Comparison of ENCODE assay signal across 1 cellular context in the genomic region with DNA sequence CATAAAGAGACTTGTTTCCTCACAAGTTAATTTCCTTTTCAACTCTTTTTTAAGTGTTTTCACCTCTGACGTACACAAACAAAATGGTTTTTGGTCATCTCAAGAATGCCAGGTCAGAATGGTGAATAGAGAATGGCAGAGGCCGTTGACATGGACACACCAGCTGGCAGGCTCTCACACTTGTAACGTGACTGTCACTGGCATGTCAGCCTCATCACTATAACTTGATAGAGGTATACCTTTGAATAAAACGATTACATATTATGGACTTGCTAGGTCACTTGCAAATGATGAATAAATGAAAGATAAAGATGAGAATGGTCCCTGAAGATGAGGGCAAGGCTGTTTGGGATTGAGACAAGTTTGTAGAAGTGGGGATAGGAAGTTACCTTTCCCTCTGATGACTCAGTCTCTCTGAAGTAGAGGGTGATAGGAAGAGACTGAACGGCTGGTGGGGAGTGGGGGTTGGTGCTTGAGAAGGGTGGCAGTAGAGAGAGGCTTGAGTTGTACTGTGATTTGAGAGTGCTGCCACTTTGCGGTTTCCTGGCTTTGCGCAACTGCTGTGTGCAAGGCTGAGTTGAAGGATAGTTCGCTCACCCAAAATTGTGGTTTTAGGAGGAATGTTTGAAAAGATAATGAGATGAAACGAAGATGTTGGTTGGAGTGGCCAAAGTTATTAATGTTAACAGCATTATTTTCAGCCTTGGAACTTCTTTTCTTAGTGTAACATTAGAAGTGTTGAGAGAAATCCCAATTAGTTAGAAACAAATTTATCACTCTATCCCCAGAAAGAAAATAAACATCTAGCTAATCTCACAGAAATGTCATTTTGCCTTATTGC.
TF ChIP-seq lines count a peak whose summit lies in the region.

No MANE protein-coding gene starts in this region.

TF ChIP-seq in K562, 482 proteins besides CTCF, POLR2A, EP300 and RAD21 (continued from another document and continues in another):
- TF ChIP-seq, protein P1, sequence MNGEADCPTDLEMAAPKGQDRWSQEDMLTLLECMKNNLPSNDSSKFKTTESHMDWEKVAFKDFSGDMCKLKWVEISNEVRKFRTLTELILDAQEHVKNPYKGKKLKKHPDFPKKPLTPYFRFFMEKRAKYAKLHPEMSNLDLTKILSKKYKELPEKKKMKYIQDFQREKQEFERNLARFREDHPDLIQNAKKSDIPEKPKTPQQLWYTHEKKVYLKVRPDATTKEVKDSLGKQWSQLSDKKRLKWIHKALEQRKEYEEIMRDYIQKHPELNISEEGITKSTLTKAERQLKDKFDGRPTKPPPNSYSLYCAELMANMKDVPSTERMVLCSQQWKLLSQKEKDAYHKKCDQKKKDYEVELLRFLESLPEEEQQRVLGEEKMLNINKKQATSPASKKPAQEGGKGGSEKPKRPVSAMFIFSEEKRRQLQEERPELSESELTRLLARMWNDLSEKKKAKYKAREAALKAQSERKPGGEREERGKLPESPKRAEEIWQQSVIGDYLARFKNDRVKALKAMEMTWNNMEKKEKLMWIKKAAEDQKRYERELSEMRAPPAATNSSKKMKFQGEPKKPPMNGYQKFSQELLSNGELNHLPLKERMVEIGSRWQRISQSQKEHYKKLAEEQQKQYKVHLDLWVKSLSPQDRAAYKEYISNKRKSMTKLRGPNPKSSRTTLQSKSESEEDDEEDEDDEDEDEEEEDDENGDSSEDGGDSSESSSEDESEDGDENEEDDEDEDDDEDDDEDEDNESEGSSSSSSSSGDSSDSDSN (IDR thresholded peaks at IDR 0.05; ENCODE audit: borderline replicate concordance in 1 of 2, low read depth in 2 of 2, low read length in 2 of 2) = no peak
- no peak for TF ChIP-seq RBM39 (optimal IDR thresholded peaks at IDR 0.05; ENCODE audit: low read depth, low read length)
- TF ChIP-seq DDX20 (tag; IDR thresholded peaks at IDR 0.05; ENCODE audit: low read depth) = no peak
- TF ChIP-seq MEIS2 (IDR thresholded peaks at IDR 0.05; ENCODE audit: partially characterized antibody) = peak; percentile 43
- no peak for TF ChIP-seq ZC3H11A (IDR thresholded peaks at IDR 0.05; ENCODE audit: low read depth, low read length)
- no peak for TF ChIP-seq SPI1 (IDR thresholded peaks at IDR 0.05; ENCODE audit: borderline replicate concordance, low read depth, low read length)
- TF ChIP-seq ARNT (IDR thresholded peaks at IDR 0.05) = no peak
- peak; percentile 58; the same call in 1 of the 2 replicates for TF ChIP-seq DPF2 (IDR thresholded peaks at IDR 0.05)
- no peak for TF ChIP-seq MCM7 (IDR thresholded peaks at IDR 0.05)
- no peak for TF ChIP-seq GATA2 (CRISPR knock-in tag; IDR thresholded peaks at IDR 0.05)
- no peak for TF ChIP-seq RB1 (IDR thresholded peaks at IDR 0.05; ENCODE audit: low read depth)
- no peak for TF ChIP-seq HDAC6 (IDR thresholded peaks at IDR 0.05; ENCODE audit: low read depth, low read length)
- TF ChIP-seq PHTF2 (CRISPR knock-in tag; IDR thresholded peaks at IDR 0.05) = no peak
- TF ChIP-seq PHF21A (IDR thresholded peaks at IDR 0.05; ENCODE audit: borderline replicate concordance, low read depth) = 0 out of 2 replicates have a peak, but pooled peaks have one; percentile 29
- TF ChIP-seq NR2F6 (CRISPR knock-in tag; IDR thresholded peaks at IDR 0.05) = no peak
- TF ChIP-seq FOXA1 (IDR thresholded peaks at IDR 0.05; ENCODE audit: borderline replicate concordance) = no peak
- TF ChIP-seq ZNF324 (CRISPR knock-in tag; IDR thresholded peaks at IDR 0.05) = no peak
- no peak for TF ChIP-seq ZNF696 (CRISPR knock-in tag; conservative IDR thresholded peaks at IDR 0.05)
- TF ChIP-seq, protein P2, sequence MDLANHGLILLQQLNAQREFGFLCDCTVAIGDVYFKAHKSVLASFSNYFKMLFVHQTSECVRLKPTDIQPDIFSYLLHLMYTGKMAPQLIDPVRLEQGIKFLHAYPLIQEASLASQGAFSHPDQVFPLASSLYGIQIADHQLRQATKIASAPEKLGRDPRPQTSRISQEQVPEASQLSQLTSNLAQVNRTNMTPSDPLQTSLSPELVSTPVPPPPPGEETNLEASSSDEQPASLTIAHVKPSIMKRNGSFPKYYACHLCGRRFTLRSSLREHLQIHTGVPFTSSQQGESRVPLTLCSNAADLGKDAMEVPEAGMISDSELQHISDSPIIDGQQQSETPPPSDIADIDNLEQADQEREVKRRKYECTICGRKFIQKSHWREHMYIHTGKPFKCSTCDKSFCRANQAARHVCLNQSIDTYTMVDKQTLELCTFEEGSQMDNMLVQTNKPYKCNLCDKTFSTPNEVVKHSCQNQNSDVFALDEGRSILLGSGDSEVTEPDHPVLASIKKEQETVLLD (IDR thresholded peaks at IDR 0.05) = 0 out of 2 replicates have a peak, but pooled peaks have one; percentile 40
- TF ChIP-seq, protein P3, sequence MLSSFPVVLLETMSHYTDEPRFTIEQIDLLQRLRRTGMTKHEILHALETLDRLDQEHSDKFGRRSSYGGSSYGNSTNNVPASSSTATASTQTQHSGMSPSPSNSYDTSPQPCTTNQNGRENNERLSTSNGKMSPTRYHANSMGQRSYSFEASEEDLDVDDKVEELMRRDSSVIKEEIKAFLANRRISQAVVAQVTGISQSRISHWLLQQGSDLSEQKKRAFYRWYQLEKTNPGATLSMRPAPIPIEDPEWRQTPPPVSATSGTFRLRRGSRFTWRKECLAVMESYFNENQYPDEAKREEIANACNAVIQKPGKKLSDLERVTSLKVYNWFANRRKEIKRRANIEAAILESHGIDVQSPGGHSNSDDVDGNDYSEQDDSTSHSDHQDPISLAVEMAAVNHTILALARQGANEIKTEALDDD (IDR thresholded peaks at IDR 0.05) = peak; percentile 61
- TF ChIP-seq ATF7 (IDR thresholded peaks at IDR 0.05) = no peak
- TF ChIP-seq ZNF12 (CRISPR knock-in tag; IDR thresholded peaks at IDR 0.05) = no peak
- TF ChIP-seq MECOM (CRISPR knock-in tag; IDR thresholded peaks at IDR 0.05) = no peak
- TF ChIP-seq RBM34 (IDR thresholded peaks at IDR 0.05; ENCODE audit: borderline replicate concordance, insufficient read depth, low read length) = no peak
- TF ChIP-seq, protein P4, sequence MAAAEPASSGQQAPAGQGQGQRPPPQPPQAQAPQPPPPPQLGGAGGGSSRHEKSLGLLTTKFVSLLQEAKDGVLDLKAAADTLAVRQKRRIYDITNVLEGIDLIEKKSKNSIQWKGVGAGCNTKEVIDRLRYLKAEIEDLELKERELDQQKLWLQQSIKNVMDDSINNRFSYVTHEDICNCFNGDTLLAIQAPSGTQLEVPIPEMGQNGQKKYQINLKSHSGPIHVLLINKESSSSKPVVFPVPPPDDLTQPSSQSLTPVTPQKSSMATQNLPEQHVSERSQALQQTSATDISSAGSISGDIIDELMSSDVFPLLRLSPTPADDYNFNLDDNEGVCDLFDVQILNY (CRISPR knock-in tag; IDR thresholded peaks at IDR 0.05) = no peak
- TF ChIP-seq RNF2 (IDR thresholded peaks at IDR 0.05) = no peak
- TF ChIP-seq SMARCA4 (IDR thresholded peaks at IDR 0.05) = peak; percentile 56; the same call in 1 of the 2 replicates
- no peak for TF ChIP-seq PTTG1 (tag; IDR thresholded peaks at IDR 0.05; ENCODE audit: low read depth)
- TF ChIP-seq MAFG (tag; conservative IDR thresholded peaks at IDR 0.05) = no peak
- TF ChIP-seq STAG1 (CRISPR knock-in tag; IDR thresholded peaks at IDR 0.05; ENCODE audit: borderline replicate concordance) = no peak
- no peak for TF ChIP-seq CTCFL (IDR thresholded peaks at IDR 0.05; ENCODE audit: borderline replicate concordance, insufficient read depth, low read depth, low read length, poor library complexity, severe bottlenecking)
- TF ChIP-seq PCBP2 (IDR thresholded peaks at IDR 0.05; ENCODE audit: low read depth, low read length, poor library complexity, severe bottlenecking) = no peak
- TF ChIP-seq GABPB1 (CRISPR knock-in tag; IDR thresholded peaks at IDR 0.05) = no peak
- no peak for TF ChIP-seq NR2C1 (IDR thresholded peaks at IDR 0.05)
- no peak for TF ChIP-seq NR2C1 (tag; IDR thresholded peaks at IDR 0.05)
- TF ChIP-seq CLOCK (CRISPR knock-in tag; IDR thresholded peaks at IDR 0.05; ENCODE audit: borderline replicate concordance) = no peak
- TF ChIP-seq TCFL5 (CRISPR knock-in tag; conservative IDR thresholded peaks at IDR 0.05) = no peak
- TF ChIP-seq SMAD4 (CRISPR knock-in tag; conservative IDR thresholded peaks at IDR 0.05) = no peak
- no peak for TF ChIP-seq ZBTB9 (CRISPR knock-in tag; IDR thresholded peaks at IDR 0.05)
- no peak for TF ChIP-seq SRSF7 (optimal IDR thresholded peaks at IDR 0.05; ENCODE audit: low read depth, low read length)
- TF ChIP-seq, protein P5, sequence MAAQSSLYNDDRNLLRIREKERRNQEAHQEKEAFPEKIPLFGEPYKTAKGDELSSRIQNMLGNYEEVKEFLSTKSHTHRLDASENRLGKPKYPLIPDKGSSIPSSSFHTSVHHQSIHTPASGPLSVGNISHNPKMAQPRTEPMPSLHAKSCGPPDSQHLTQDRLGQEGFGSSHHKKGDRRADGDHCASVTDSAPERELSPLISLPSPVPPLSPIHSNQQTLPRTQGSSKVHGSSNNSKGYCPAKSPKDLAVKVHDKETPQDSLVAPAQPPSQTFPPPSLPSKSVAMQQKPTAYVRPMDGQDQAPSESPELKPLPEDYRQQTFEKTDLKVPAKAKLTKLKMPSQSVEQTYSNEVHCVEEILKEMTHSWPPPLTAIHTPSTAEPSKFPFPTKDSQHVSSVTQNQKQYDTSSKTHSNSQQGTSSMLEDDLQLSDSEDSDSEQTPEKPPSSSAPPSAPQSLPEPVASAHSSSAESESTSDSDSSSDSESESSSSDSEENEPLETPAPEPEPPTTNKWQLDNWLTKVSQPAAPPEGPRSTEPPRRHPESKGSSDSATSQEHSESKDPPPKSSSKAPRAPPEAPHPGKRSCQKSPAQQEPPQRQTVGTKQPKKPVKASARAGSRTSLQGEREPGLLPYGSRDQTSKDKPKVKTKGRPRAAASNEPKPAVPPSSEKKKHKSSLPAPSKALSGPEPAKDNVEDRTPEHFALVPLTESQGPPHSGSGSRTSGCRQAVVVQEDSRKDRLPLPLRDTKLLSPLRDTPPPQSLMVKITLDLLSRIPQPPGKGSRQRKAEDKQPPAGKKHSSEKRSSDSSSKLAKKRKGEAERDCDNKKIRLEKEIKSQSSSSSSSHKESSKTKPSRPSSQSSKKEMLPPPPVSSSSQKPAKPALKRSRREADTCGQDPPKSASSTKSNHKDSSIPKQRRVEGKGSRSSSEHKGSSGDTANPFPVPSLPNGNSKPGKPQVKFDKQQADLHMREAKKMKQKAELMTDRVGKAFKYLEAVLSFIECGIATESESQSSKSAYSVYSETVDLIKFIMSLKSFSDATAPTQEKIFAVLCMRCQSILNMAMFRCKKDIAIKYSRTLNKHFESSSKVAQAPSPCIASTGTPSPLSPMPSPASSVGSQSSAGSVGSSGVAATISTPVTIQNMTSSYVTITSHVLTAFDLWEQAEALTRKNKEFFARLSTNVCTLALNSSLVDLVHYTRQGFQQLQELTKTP (IDR thresholded peaks at IDR 0.05; ENCODE audit: low read depth in 1 of 2, partially characterized antibody in 2 of 2) = no peak
- no peak for TF ChIP-seq SNRNP70 (optimal IDR thresholded peaks at IDR 0.05; ENCODE audit: low read depth, low read length)
- TF ChIP-seq PML (IDR thresholded peaks at IDR 0.05; ENCODE audit: low read length) = peak; percentile 50; the same call in 1 of the 2 replicates
- TF ChIP-seq RAD51 (IDR thresholded peaks at IDR 0.05; ENCODE audit: borderline replicate concordance, low read depth) = no peak
- TF ChIP-seq WHSC1 (IDR thresholded peaks at IDR 0.05; ENCODE audit: low read length) = no peak
- no peak for TF ChIP-seq ZNF239 (CRISPR knock-in tag; IDR thresholded peaks at IDR 0.05)
- TF ChIP-seq ZNF277 (CRISPR knock-in tag; IDR thresholded peaks at IDR 0.05; ENCODE audit: borderline replicate concordance) = no peak
- TF ChIP-seq RUNX1 (IDR thresholded peaks at IDR 0.05; ENCODE audit: low read depth) = no peak
